Comparison of ENCODE assay signal across 1 cellular context in genomic region chr9:14343236-14343947, GRCh38.
TF ChIP-seq lines count a peak whose summit lies in the region.

No MANE protein-coding gene starts in this region.

TF ChIP-seq in H1, 55 proteins besides CTCF, POLR2A, EP300 and RAD21 (continued from another document):
- TF ChIP-seq RBBP5 (IDR thresholded peaks at IDR 0.05; ENCODE audit: borderline replicate concordance, low read depth, low read length): no peak
- no peak for TF ChIP-seq TCF12 (IDR thresholded peaks at IDR 0.05; ENCODE audit: low read depth, low read length)
